Comparison of ENCODE assay signal across 8 cellular contexts in genomic region chr7:116786791-116787443, GRCh38.
A peak's percentile ranks its signal among the peaks of the same experiment; 100 is the strongest.
DNase-seq lines count a peak whose midpoint lies in the region; ATAC-seq, FAIRE-seq and TF ChIP-seq lines count a peak whose summit lies in the region.

No MANE protein-coding gene starts in this region.

- intact Hi-C loops in kidney (cut with DNase I): no loop called here

- no peak overlapping the region for H3K4me3 ChIP-seq in kidney (ENCODE audit: low read length in 2 of 2)

- no peak overlapping the region for H3K27ac ChIP-seq in kidney (ENCODE audit: low read depth in 2 of 2, low read length in 2 of 2)

- peak; percentile 44 for TF ChIP-seq CTCF in kidney (IDR thresholded peaks at IDR 0.05; ENCODE audit: borderline replicate concordance, extremely low read depth, insufficient read depth)

- no peaks in the 10 kb centered on the region for H3K9me3 ChIP-seq in kidney (ENCODE audit: control insufficient read depth in 1 of 2, low read length in 2 of 2)

- no peak overlapping the region for H3K9ac ChIP-seq in kidney (ENCODE audit: low read length in 2 of 2)

- DNase-seq in NCI-H1092 treated with DMSO at 0.1 percent for 48 hours (lab: John Stamatoyannopoulos, UW) (peak; percentile 23), NCI-H1092 (lab: John Stamatoyannopoulos, UW) (no peak), SW480 (ENCODE audit: low spot score) (peak; percentile 39), kidney (no peak), SHP77 treated with DMSO at 0.1 percent for 48 hours (lab: John Stamatoyannopoulos, UW) (no peak)
- DNase-seq in effector CD8-positive, alpha-beta T cell (lab: John Stamatoyannopoulos, UW): no peak

- no peaks in the 10 kb centered on the region for H3K4me1 ChIP-seq in kidney (ENCODE audit: control insufficient read depth in 1 of 2, insufficient read depth in 1 of 2, low read depth in 1 of 2, low read length in 2 of 2)

- ATAC-seq in GM19452 (IDR thresholded peaks at IDR 0.05; ENCODE audit: unreplicated experiment) (peak; percentile 99), HG03196 (IDR thresholded peaks at IDR 0.05; ENCODE audit: unreplicated experiment) (peak; percentile 99)

- FAIRE-seq in kidney (lab: Jason Lieb, UNC): no peak

- H3K36me3 ChIP-seq in kidney (ENCODE audit: control insufficient read depth in 1 of 2, insufficient read depth in 2 of 2, low read length in 2 of 2): peaks cover 2 to 8% of the 10 kb centered on the region in 2 donors

Comparison
In these comparisons a context has a peak if more than half of its experiments do, and no peak if none do; other contexts are left out.
1. DNase-seq: peak in NCI-H1092 treated with DMSO at 0.1 percent for 48 hours (single experiment) and SW480 (single experiment); none in NCI-H1092 (single experiment), kidney (single experiment), SHP77 treated with DMSO at 0.1 percent for 48 hours (single experiment) and effector CD8-positive, alpha-beta T cell (single experiment).